ENCODE assay signal across 8 cellular contexts in genomic region chr10:102394079-102394800, GRCh38. TPM values are rescaled to one million over a fixed set of nuclear protein-coding genes. Genes with fewer than 3 reads are reported as not detected.
A peak's percentile ranks its signal among the peaks of the same experiment; 100 is the strongest.
DNase-seq lines count a peak whose midpoint lies in the region; ATAC-seq lines count a peak whose summit lies in the region.

No MANE protein-coding gene starts in this region.

- ATAC-seq in GM18502 (IDR thresholded peaks at IDR 0.05; ENCODE audit: poor library complexity, unreplicated experiment), result peak; percentile 82
- peak; percentile 76 for ATAC-seq in HG02943 (IDR thresholded peaks at IDR 0.05; ENCODE audit: low read depth, unreplicated experiment)

- DNase-seq in A172 (ENCODE audit: low spot score) (peak; percentile 93), NCI-H2227 (lab: John Stamatoyannopoulos, UW; ENCODE audit: unreplicated experiment) (peak; percentile 77), cerebellum (ENCODE audit: low spot score) (peak; percentile 60), kidney tubule cell (ENCODE audit: low spot score) (peak; percentile 97)
- peak; percentile 98 for DNase-seq in activated CD4-positive, CD25-positive, alpha-beta regulatory T cell treated with anti-CD3 and anti-CD28 coated beads, Interleukin-2, amount 50 U/mL, for 72 hours
- peak; percentile 95 to 97 for DNase-seq in stimulated activated CD4-positive, alpha-beta T cell treated with anti-CD3 and anti-CD28 coated beads, Interleukin-1b, Interleukin-23, amount 100 ng/mL, for 1 hour (ENCODE audit: low read depth in 2 of 2)

RNA-seq across cellular contexts. Expression of gene NFKB2, which starts 1.3 kb away (rescaled TPM):
- 60.9 and 63.0 TPM in 2 replicates for total RNA-seq in A172 (2014; rRNA removed; shearing (Covaris generic))
- 3.5 TPM for total RNA-seq in cerebellum

RNA-seq across cellular contexts. Expression of gene PSD, which starts 24.3 kb away (rescaled TPM):
- 0.07 TPM in 1 of 2 replicates, not detected in the other for total RNA-seq in A172 (2014; rRNA removed; shearing (Covaris generic))
- 38.8 TPM for total RNA-seq in cerebellum

RNA-seq across cellular contexts. Expression of gene FBXL15, which starts 26.4 kb away (rescaled TPM):
- total RNA-seq in A172 (2014; rRNA removed; shearing (Covaris generic)), result 14.6 and 20.0 TPM in 2 replicates
- total RNA-seq in cerebellum, result 6.2 TPM

RNA-seq across cellular contexts. Expression of gene CUEDC2, which starts 38.1 kb away (rescaled TPM):
- total RNA-seq in A172 (2014; rRNA removed; shearing (Covaris generic)), result 121 and 123 TPM in 2 replicates
- total RNA-seq in cerebellum, result 28.3 TPM

RNA-seq across cellular contexts. Expression of gene C10orf95, which starts 57.1 kb away (rescaled TPM):
- not detected in 2 replicates for total RNA-seq in A172 (2014; rRNA removed; shearing (Covaris generic))
- total RNA-seq in cerebellum, result not detected

Comparison
In these comparisons a context has a peak if more than half of its experiments do, and no peak if none do; other contexts are left out.
1. Peak in every context shown above with its lines: DNase-seq and ATAC-seq.
2. RNA of gene NFKB2, which starts 1.3 kb away (total RNA-seq): 60.9 to 63.0 TPM in A172; 3.5 TPM in cerebellum (single experiment); every median in the first group is over 10 times any median in the second.
3. RNA of gene PSD, which starts 24.3 kb away (total RNA-seq): 38.8 TPM in cerebellum (single experiment); 0.07 TPM in A172; every median in the first group is over 10 times any median in the second.